In genomic region chr16:46830417-46830901, GRCh38 we compare ENCODE assay signal across 8 cellular contexts. TPM values are rescaled to one million over a fixed set of nuclear protein-coding genes. Genes with fewer than 3 reads are reported as not detected.
DNase-seq lines count a peak whose midpoint lies in the region; ATAC-seq and TF ChIP-seq lines count a peak whose summit lies in the region.

No MANE protein-coding gene starts in this region.

- peak overlapping the region; percentile 82 for H3K27ac ChIP-seq in KOPT-K1 (ENCODE audit: low read depth, low read length, poor library complexity, severe bottlenecking)
- H3K27ac ChIP-seq in fibroblast of lung (ENCODE audit: insufficient read depth, low read length): peak overlapping the region; percentile 77
- peak overlapping the region; percentile 87 for H3K27ac ChIP-seq in vagina

- no peaks in the 10 kb centered on the region for H4K20me1 ChIP-seq in fibroblast of lung (ENCODE audit: control insufficient read depth, extremely low read depth, insufficient read depth, low read length)

- H3K9ac ChIP-seq in fibroblast of lung (ENCODE audit: insufficient read depth, low read length): peak overlapping the region; percentile 84

- DNase-seq in COR-L47 (lab: John Stamatoyannopoulos, UW): peak; percentile 32
- peak; percentile 22 for DNase-seq in activated T-cell treated with anti-CD3 and anti-CD28 coated beads for 48 hours (ENCODE audit: low read depth)
- peak in 1 of 2 donors; percentile 20 for DNase-seq in fibroblast of lung (ENCODE audit: low read depth in 2 of 2)
- DNase-seq in omental fat pad (ENCODE audit: low spot score): no peak
- DNase-seq in vagina (ENCODE audit: extremely low spot score in 2 of 2): no peak
- DNase-seq in GOT3 (lab: John Stamatoyannopoulos, UW): no peak

- peak overlapping the region; percentile 19 for H2AFZ ChIP-seq in fibroblast of lung (ENCODE audit: low read length)

- peak overlapping the region; percentile 79 to 96 (median 88) for H3K4me3 ChIP-seq in fibroblast of lung (replicated peaks in 1 of 4; ENCODE audit: control extremely low read depth in 1 of 4, insufficient read depth in 1 of 4, low read depth in 3 of 4, low read length in 4 of 4)
- H3K4me3 ChIP-seq in vagina: peak overlapping the region; percentile 83 to 86

- peak overlapping the region; percentile 95 for H3K4me2 ChIP-seq in fibroblast of lung (ENCODE audit: extremely low read depth, insufficient read depth, low read length)

- H3K9me3 ChIP-seq in KOPT-K1 (ENCODE audit: insufficient read depth, low read length, poor library complexity, severe bottlenecking) (no peaks in the 10 kb centered on the region), fibroblast of lung (ENCODE audit: control insufficient read depth, insufficient read depth, low read depth, low read length) (no peaks in the 10 kb centered on the region), vagina (no peaks in the 10 kb centered on the region)

- TF ChIP-seq POLR2A in vagina (IDR thresholded peaks at IDR 0.05): no peak

- H3K36me3 ChIP-seq in KOPT-K1 (ENCODE audit: insufficient read depth, low read length): no peaks in the 10 kb centered on the region
- no peaks in the 10 kb centered on the region for H3K36me3 ChIP-seq in fibroblast of lung (ENCODE audit: control insufficient read depth, insufficient read depth, low read length)
- no peaks in the 10 kb centered on the region for H3K36me3 ChIP-seq in vagina

- intact Hi-C loops in vagina (cut with DNase I): loop anchor here (5.0 kb wide), 1 partner anchor 143 kb away; the partner anchor contains the start of genes ORC6 and VPS35

- peaks cover 38% of the 10 kb centered on the region for H3K79me2 ChIP-seq in fibroblast of lung (ENCODE audit: control insufficient read depth, insufficient read depth, low read length)

- no peaks in the 10 kb centered on the region for H3K27me3 ChIP-seq in fibroblast of lung (ENCODE audit: control insufficient read depth, insufficient read depth, low read length)
- H3K27me3 ChIP-seq in vagina: no peaks in the 10 kb centered on the region

- H3K4me1 ChIP-seq in fibroblast of lung (ENCODE audit: control insufficient read depth, extremely low read depth, insufficient read depth, low read length) (peaks cover 6% of the 10 kb centered on the region), vagina (peaks cover 15% of the 10 kb centered on the region)

- peak; percentile 19 for ATAC-seq in GM21515 (IDR thresholded peaks at IDR 0.05; ENCODE audit: unreplicated experiment)
- peak; percentile 42 for ATAC-seq in omental fat pad (ENCODE audit: low FRiP score)

- TF ChIP-seq CTCF in fibroblast of lung (conservative IDR thresholded peaks at IDR 0.05 in 1 of 2, IDR thresholded peaks at IDR 0.05 in 1 of 2; ENCODE audit: low read depth in 1 of 2, low read length in 2 of 2): no peak
- TF ChIP-seq CTCF in omental fat pad (IDR thresholded peaks at IDR 0.05): no peak
- TF ChIP-seq CTCF in vagina (IDR thresholded peaks at IDR 0.05): no peak

RNA-seq across cellular contexts. Expression of gene C16orf87, which starts 0.5 kb away (rescaled TPM):
- total RNA-seq in fibroblast of lung (9.5 and 12.1 TPM in 2 replicates), omental fat pad (1 to 10 TPM; 4.0 to 6.6 (median 4.7) TPM), vagina (7.9 TPM)
- polyA plus RNA-seq in fibroblast of lung: 11.4 and 11.6 TPM in 2 replicates
- 8.6 and 10.2 TPM in 2 replicates for polyA plus RNA-seq in fibroblast of lung (2012)
- polyA minus RNA-seq in fibroblast of lung (ENCODE audit: low replicate concordance): 1.7 and 2.2 TPM in 2 replicates

RNA-seq across cellular contexts. Expression of gene GPT2, which starts 53.7 kb away (rescaled TPM):
- total RNA-seq in fibroblast of lung: 10.3 and 16.3 TPM in 2 replicates
- 5.8 and 6.5 TPM in 2 replicates for polyA plus RNA-seq in fibroblast of lung
- polyA plus RNA-seq in fibroblast of lung (2012): 7.0 and 9.9 TPM in 2 replicates
- 34.6 and 65.4 TPM in 2 replicates for polyA minus RNA-seq in fibroblast of lung (ENCODE audit: low replicate concordance)
- total RNA-seq in omental fat pad: 100 to 1,000 TPM in 3 of 4 donors, 10 to 100 TPM in 1; 57.5 to 138 (median 105) TPM
- 18.4 TPM for total RNA-seq in vagina

Comparison
In these comparisons a context has a peak if more than half of its experiments do, and no peak if none do; other contexts are left out.
1. DNase-seq: peak in COR-L47 (single experiment) and activated T-cell treated with anti-CD3 and anti-CD28 coated beads for 48 hours (single experiment); none in omental fat pad (single experiment), vagina (0 of 2) and GOT3 (single experiment).
2. Peak in every context shown above with its lines, with median percentiles within 50 percentile points of each other: H3K27ac ChIP-seq.